ENCODE assay signal across 8 cellular contexts in the genomic region with DNA sequence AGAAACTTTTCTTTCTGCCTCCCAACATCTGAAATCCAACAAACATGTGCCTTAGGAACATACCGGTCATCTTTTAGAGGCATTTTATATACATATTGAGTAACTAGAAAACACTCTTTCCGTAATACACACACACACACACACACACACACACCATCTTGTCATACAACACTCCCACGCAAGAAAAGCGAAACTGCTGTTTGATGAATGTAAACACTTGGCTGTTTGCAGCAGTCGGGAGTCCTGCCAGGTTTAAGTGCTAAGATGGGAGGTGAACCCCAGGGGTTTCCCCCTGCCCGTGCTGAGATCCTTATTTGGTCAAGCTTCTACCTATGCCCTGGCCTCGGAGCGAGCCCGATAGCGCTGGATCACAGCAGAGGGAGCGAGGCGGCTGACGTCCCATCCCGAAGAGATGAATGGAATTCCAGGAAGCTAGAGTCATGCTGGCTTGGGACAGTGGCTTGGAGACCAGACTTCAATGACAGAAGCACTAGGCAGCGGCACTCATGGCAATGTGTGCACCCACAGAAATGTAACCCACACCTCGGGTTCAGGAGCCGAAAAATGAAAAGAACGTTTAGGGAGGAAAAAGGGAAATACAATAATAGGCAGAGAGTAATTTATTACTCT. TPM values are rescaled to one million over a fixed set of nuclear protein-coding genes. Genes with fewer than 3 reads are reported as not detected.
A peak's percentile ranks its signal among the peaks of the same experiment; 100 is the strongest.
DNase-seq lines count a peak whose midpoint lies in the region; ATAC-seq and TF ChIP-seq lines count a peak whose summit lies in the region.

No MANE protein-coding gene starts in this region.

- TF ChIP-seq EP300 in Ishikawa (IDR thresholded peaks at IDR 0.05; ENCODE audit: borderline replicate concordance): peak; percentile 58

- H3K9ac ChIP-seq in colonic mucosa (ENCODE audit: low read depth in 2 of 2, low read length in 2 of 2): peak overlapping the region; percentile 8 to 56
- peak overlapping the region in 4 of 5 donors; percentile 16 to 90 (median 56) for H3K9ac ChIP-seq in subcutaneous abdominal adipose tissue (ENCODE audit: low read length in 5 of 5)

- peaks cover 26% of the 10 kb centered on the region; the same call in 1 of the 2 replicates for H3K4me1 ChIP-seq in Caco-2
- no peaks in the 10 kb centered on the region for H3K4me1 ChIP-seq in colonic mucosa
- H3K4me1 ChIP-seq in subcutaneous abdominal adipose tissue (ENCODE audit: control insufficient read depth in 5 of 5, insufficient read depth in 5 of 5, low read length in 5 of 5): peaks cover 3 to 57% (median 43%) of the 10 kb centered on the region in 5 donors

- peak overlapping the region; percentile 43 for H3K27ac Mint-ChIP-seq in Caco-2 (ENCODE audit: unreplicated experiment)

- TF ChIP-seq CTCF in Caco-2 (IDR thresholded peaks at IDR 0.05; ENCODE audit: insufficient read depth in 1 of 2, low read depth in 1 of 2, low read length in 1 of 2, severe bottlenecking in 1 of 2, unreplicated experiment in 1 of 2) (no peak), colonic mucosa (IDR thresholded peaks at IDR 0.05) (no peak)

- H3K4me3 ChIP-seq in Caco-2 (ENCODE audit: low read depth, low read length) (peak overlapping the region; percentile 84), colonic mucosa (peak overlapping the region; percentile 62), subcutaneous abdominal adipose tissue (ENCODE audit: low read depth in 1 of 5, low read length in 5 of 5) (peak overlapping the region; percentile 57 to 64 (median 60))

- H3K9me3 Mint-ChIP-seq in Caco-2 (ENCODE audit: unreplicated experiment): no peaks in the 10 kb centered on the region

- H3K4me1 Mint-ChIP-seq in Caco-2 (ENCODE audit: low read depth, unreplicated experiment): no peaks in the 10 kb centered on the region

- H3K4me3 Mint-ChIP-seq in Caco-2 (ENCODE audit: unreplicated experiment): peak overlapping the region; percentile 78

- H3K27me3 ChIP-seq in Caco-2 (replicated peaks; ENCODE audit: control insufficient read depth, insufficient read depth, low read length) (no peaks in the 10 kb centered on the region), colonic mucosa (no peaks in the 10 kb centered on the region), subcutaneous abdominal adipose tissue (ENCODE audit: control insufficient read depth in 5 of 5, insufficient read depth in 4 of 5, low read length in 5 of 5) (no peaks in the 10 kb centered on the region)

- BruUV-seq in Caco-2 (replicated peaks; lab: Mats Ljungman, UMichigan): no TSS peak

- intact Hi-C loops in Caco-2 (cut with micrococcal nuclease; ENCODE audit: unreplicated experiment): loop anchor here (1.0 to 10.0 kb wide), 11 partner anchors 142 to 872 kb away; no protein-coding TSS in a partner anchor
- intact Hi-C loops in colonic mucosa (cut with DNase I): loop anchor here (2.0 to 5.0 kb wide), 3 partner anchors 267 to 762 kb away; no protein-coding TSS in a partner anchor

- H3K27me3 Mint-ChIP-seq in Caco-2 (ENCODE audit: insufficient read depth, unreplicated experiment): no peaks in the 10 kb centered on the region

- H3K9me3 ChIP-seq in Caco-2 (0 out of 2 replicates have a peak, but pooled peaks cover 3% of the 10 kb centered on the region), colonic mucosa (no peaks in the 10 kb centered on the region), subcutaneous abdominal adipose tissue (ENCODE audit: control insufficient read depth in 5 of 5, low read length in 5 of 5) (no peaks in the 10 kb centered on the region)

- ATAC-seq in GM21515 (IDR thresholded peaks at IDR 0.05; ENCODE audit: unreplicated experiment) (no peak), HG02884 (IDR thresholded peaks at IDR 0.05; ENCODE audit: unreplicated experiment) (no peak)

- CTCF ChIA-PET in Caco-2 (lab: Charles Lee): interaction anchor here (0.7 to 2.8 kb wide), 10 partner anchors 36 to 849 kb away, joined by 3 to 36 read pairs (median 3); no protein-coding TSS in a partner anchor

- DNase-seq in Caco-2 (peak; percentile 77 to 78), colonic mucosa (no peak), kidney glomerular epithelial cell (lab: John Stamatoyannopoulos, UW) (peak; percentile 86)
- no peak for DNase-seq in activated CD4-positive, CD25-positive, alpha-beta regulatory T cell (lab: John Stamatoyannopoulos, UW)

- H3K36me3 ChIP-seq in Caco-2 (ENCODE audit: control insufficient read depth, insufficient read depth, low read length) (peaks cover 4% of the 10 kb centered on the region), colonic mucosa (no peaks in the 10 kb centered on the region), subcutaneous abdominal adipose tissue (ENCODE audit: control insufficient read depth in 5 of 5, insufficient read depth in 5 of 5, low read length in 5 of 5) (peaks cover 10 to 22% (median 15%) of the 10 kb centered on the region in 5 donors)

- peak; percentile 12 for TF ChIP-seq RAD21 in Ishikawa (IDR thresholded peaks at IDR 0.05; ENCODE audit: low read depth)

- POLR2A ChIA-PET in Caco-2 (lab: Charles Lee): interaction anchor here (2.0 kb wide), 1 partner anchor 124 kb away, joined by 13 read pairs; no protein-coding TSS in a partner anchor

- H3K27ac ChIP-seq in colonic mucosa (peak overlapping the region; percentile 88), subcutaneous abdominal adipose tissue (ENCODE audit: low read depth, low read length) (peak overlapping the region; percentile 68)

- H3K36me3 Mint-ChIP-seq in Caco-2 (ENCODE audit: insufficient read depth, unreplicated experiment): peaks cover 57% of the 10 kb centered on the region

TF ChIP-seq in Ishikawa, 13 proteins besides CTCF, POLR2A, EP300 and RAD21:
- no peak for TF ChIP-seq CEBPB (IDR thresholded peaks at IDR 0.05)
- TF ChIP-seq TCF12 (IDR thresholded peaks at IDR 0.05; ENCODE audit: low read depth): 0 out of 2 replicates have a peak, but pooled peaks have one; percentile 48
- TF ChIP-seq, protein P1, sequence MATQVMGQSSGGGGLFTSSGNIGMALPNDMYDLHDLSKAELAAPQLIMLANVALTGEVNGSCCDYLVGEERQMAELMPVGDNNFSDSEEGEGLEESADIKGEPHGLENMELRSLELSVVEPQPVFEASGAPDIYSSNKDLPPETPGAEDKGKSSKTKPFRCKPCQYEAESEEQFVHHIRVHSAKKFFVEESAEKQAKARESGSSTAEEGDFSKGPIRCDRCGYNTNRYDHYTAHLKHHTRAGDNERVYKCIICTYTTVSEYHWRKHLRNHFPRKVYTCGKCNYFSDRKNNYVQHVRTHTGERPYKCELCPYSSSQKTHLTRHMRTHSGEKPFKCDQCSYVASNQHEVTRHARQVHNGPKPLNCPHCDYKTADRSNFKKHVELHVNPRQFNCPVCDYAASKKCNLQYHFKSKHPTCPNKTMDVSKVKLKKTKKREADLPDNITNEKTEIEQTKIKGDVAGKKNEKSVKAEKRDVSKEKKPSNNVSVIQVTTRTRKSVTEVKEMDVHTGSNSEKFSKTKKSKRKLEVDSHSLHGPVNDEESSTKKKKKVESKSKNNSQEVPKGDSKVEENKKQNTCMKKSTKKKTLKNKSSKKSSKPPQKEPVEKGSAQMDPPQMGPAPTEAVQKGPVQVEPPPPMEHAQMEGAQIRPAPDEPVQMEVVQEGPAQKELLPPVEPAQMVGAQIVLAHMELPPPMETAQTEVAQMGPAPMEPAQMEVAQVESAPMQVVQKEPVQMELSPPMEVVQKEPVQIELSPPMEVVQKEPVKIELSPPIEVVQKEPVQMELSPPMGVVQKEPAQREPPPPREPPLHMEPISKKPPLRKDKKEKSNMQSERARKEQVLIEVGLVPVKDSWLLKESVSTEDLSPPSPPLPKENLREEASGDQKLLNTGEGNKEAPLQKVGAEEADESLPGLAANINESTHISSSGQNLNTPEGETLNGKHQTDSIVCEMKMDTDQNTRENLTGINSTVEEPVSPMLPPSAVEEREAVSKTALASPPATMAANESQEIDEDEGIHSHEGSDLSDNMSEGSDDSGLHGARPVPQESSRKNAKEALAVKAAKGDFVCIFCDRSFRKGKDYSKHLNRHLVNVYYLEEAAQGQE (IDR thresholded peaks at IDR 0.05; ENCODE audit: low read depth): no peak
- TF ChIP-seq ZBTB7A (IDR thresholded peaks at IDR 0.05; ENCODE audit: low read depth): no peak
- TF ChIP-seq, protein P2, sequence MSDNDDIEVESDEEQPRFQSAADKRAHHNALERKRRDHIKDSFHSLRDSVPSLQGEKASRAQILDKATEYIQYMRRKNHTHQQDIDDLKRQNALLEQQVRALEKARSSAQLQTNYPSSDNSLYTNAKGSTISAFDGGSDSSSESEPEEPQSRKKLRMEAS (IDR thresholded peaks at IDR 0.05): peak; percentile 63
- no peak for TF ChIP-seq TAF1 (IDR thresholded peaks at IDR 0.05; ENCODE audit: low read depth)
- TF ChIP-seq TEAD4 (IDR thresholded peaks at IDR 0.05): peak; percentile 98
- peak; percentile 51; the same call in 1 of the 2 replicates for TF ChIP-seq NFIC (IDR thresholded peaks at IDR 0.05)
- peak; percentile 64; the same call in 1 of the 2 replicates for TF ChIP-seq EGR1 (IDR thresholded peaks at IDR 0.05)
- 0 out of 2 replicates have a peak, but pooled peaks have one; percentile 53 for TF ChIP-seq YY1 (IDR thresholded peaks at IDR 0.05; ENCODE audit: low read depth)
- TF ChIP-seq CREB1 (IDR thresholded peaks at IDR 0.05; ENCODE audit: low read depth): no peak
- TF ChIP-seq, protein P3, sequence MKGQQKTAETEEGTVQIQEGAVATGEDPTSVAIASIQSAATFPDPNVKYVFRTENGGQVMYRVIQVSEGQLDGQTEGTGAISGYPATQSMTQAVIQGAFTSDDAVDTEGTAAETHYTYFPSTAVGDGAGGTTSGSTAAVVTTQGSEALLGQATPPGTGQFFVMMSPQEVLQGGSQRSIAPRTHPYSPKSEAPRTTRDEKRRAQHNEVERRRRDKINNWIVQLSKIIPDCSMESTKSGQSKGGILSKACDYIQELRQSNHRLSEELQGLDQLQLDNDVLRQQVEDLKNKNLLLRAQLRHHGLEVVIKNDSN (IDR thresholded peaks at IDR 0.05): no peak

RNA-seq across cellular contexts. Expression of a gene that starts 1.3 kb away (rescaled TPM):
- total RNA-seq in Caco-2 (2022): 288 and 342 TPM in 2 replicates
- total RNA-seq in colonic mucosa: 100 to 1,000 TPM; 162 to 390 TPM

Comparison
In these comparisons a context has a peak if more than half of its experiments do, and no peak if none do; other contexts are left out.
1. DNase-seq: peak in Caco-2 (2 of 2) and kidney glomerular epithelial cell (single experiment); none in colonic mucosa (single experiment) and activated CD4-positive, CD25-positive, alpha-beta regulatory T cell (0 of 4).
2. Peak in every context shown above with its lines, with median percentiles within 50 percentile points of each other: H3K4me3 ChIP-seq.